Comparison of ENCODE assay signal across 8 cellular contexts in the genomic region with DNA sequence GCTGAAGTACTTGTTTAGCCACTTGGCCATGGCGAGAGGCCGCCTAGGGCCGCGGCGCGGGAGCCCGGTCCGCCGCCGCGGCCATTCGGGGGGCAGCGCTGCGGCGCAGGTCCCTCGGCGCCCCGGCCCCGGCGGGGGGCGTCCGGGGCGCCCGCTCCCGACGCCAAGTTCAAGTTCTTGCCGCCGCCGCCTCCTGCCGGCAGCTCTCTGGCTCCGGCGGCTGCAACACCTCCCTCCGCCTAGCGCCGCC. TPM values are rescaled to one million over a fixed set of nuclear protein-coding genes. Genes with fewer than 3 reads are reported as not detected.
DNase-seq lines count a peak whose midpoint lies in the region; ATAC-seq, FAIRE-seq and TF ChIP-seq lines count a peak whose summit lies in the region.

No MANE protein-coding gene starts in this region.

- H3K27me3 ChIP-seq in bronchial epithelial cell (ENCODE audit: control insufficient read depth, insufficient read depth, low read length) = no peaks in the 10 kb centered on the region
- no peaks in the 10 kb centered on the region for H3K27me3 ChIP-seq in kidney epithelial cell (ENCODE audit: control insufficient read depth, insufficient read depth, low read length)

- DNase-seq in AG08395 (ENCODE audit: low spot score) = peak; percentile 58
- peak; percentile 38 for DNase-seq in SK-MEL-5 (ENCODE audit: low read depth, low spot score)
- DNase-seq in bronchial epithelial cell (ENCODE audit: low read depth) = no peak
- DNase-seq in kidney epithelial cell (ENCODE audit: low read depth) = no peak
- DNase-seq in stimulated activated naive CD4-positive, alpha-beta T cell treated with Interleukin-2 at 50 U/mL for 16 hours (lab: John Stamatoyannopoulos, UW) = peak; percentile 24
- no peak for DNase-seq in retina

- peak; percentile 70 for TF ChIP-seq CTCF in bronchial epithelial cell (IDR thresholded peaks at IDR 0.05; ENCODE audit: insufficient read depth, low read length, severe bottlenecking)
- TF ChIP-seq CTCF in kidney epithelial cell (IDR thresholded peaks at IDR 0.05; ENCODE audit: insufficient read depth, low read length, poor library complexity, severe bottlenecking) = peak; percentile 52

- ATAC-seq in GM18520 (IDR thresholded peaks at IDR 0.05; ENCODE audit: unreplicated experiment) (peak; percentile 22), HG03066 (IDR thresholded peaks at IDR 0.05; ENCODE audit: low read depth, unreplicated experiment) (peak; percentile 38)

- H3K36me3 ChIP-seq in bronchial epithelial cell (ENCODE audit: control insufficient read depth, insufficient read depth, low read length) = no peaks in the 10 kb centered on the region
- no peaks in the 10 kb centered on the region for H3K36me3 ChIP-seq in kidney epithelial cell (ENCODE audit: control insufficient read depth, insufficient read depth, low read length)

- in situ Hi-C loops in SK-MEL-5 (cut with HindIII; ENCODE audit: low pct_unique_long_range_greater_than_20kb, low sequenced_read_pairs) = no loop called here

- no peak for FAIRE-seq in bronchial epithelial cell (lab: Jason Lieb, UNC)

- H3K4me3 ChIP-seq in bronchial epithelial cell (ENCODE audit: low read depth, low read length) = peak overlapping the region; percentile 81
- H3K4me3 ChIP-seq in kidney epithelial cell (ENCODE audit: low read depth, low read length) = peak overlapping the region; percentile 90

RNA-seq across cellular contexts. Expression of a gene that starts 0.5 kb away (rescaled TPM):
- 1.6 and 1.7 TPM in 2 replicates for total RNA-seq in SK-MEL-5 (2014; rRNA removed; shearing (Covaris generic))
- polyA plus RNA-seq in SK-MEL-5 (2015; cell fraction: cytosol; rRNA removed) = 3.2 and 6.2 TPM in 2 replicates
- polyA plus RNA-seq in SK-MEL-5 (2015; cell fraction: nucleus; rRNA removed) = 0.41 and 1.6 TPM in 2 replicates
- total RNA-seq in bronchial epithelial cell (14.5 and 16.6 TPM in 2 replicates), kidney epithelial cell (39.1 and 42.2 TPM in 2 replicates)

Comparison
In these comparisons a context has a peak if more than half of its experiments do, and no peak if none do; other contexts are left out.
1. DNase-seq: peak in AG08395 (single experiment), SK-MEL-5 (single experiment) and stimulated activated naive CD4-positive, alpha-beta T cell treated with Interleukin-2 at 50 U/mL for 16 hours (single experiment); none in bronchial epithelial cell (single experiment), kidney epithelial cell (single experiment) and retina (single experiment).